ENCODE assay signal across 28 cellular contexts in genomic region chr11:71239581-71239980, GRCh38. TPM values are rescaled to one million over a fixed set of nuclear protein-coding genes. Genes with fewer than 3 reads are reported as not detected.
"Had no signal": no experiment of that assay in that cellular context is flagged by ENCODE, and none has a peak within 500 bp of the region (broad histone marks: within the 10 kb centered on the region; RNA-seq: fewer than 3 reads in every experiment).

No MANE protein-coding gene starts in this region.

- H3K36me3 Mint-ChIP-seq: activated naive CD4-positive, alpha-beta T cell treated with anti-CD3 and anti-CD28 coated beads, Interleukin-2, amount 10 ng/mL, durations not matched to agents 7 days and 5 days; activated naive CD8-positive, alpha-beta T cell treated with anti-CD3 and anti-CD28 coated beads for 36 hours had no signal

- H3K9me3 Mint-ChIP-seq: activated naive CD4-positive, alpha-beta T cell treated with anti-CD3 and anti-CD28 coated beads, Interleukin-2, amount 10 ng/mL, durations not matched to agents 7 days and 5 days; activated naive CD8-positive, alpha-beta T cell treated with anti-CD3 and anti-CD28 coated beads for 36 hours; activated T-cell treated with anti-CD3 and anti-CD28 coated beads, Interleukin-2, amount 50 U/mL, for 4 hours; WTC11 had no signal

- H3K4me1 Mint-ChIP-seq: activated naive CD4-positive, alpha-beta T cell treated with anti-CD3 and anti-CD28 coated beads, Interleukin-2, amount 10 ng/mL, durations not matched to agents 7 days and 5 days; T-helper 17 cell had no signal

- H3K4me3 ChIP-seq: cardiac muscle cell, Peyer's patch, SJSA1 had no signal

- H3K9me3 ChIP-seq: Peyer's patch, SJSA1 had no signal

- H3K27ac ChIP-seq: brain microvascular endothelial cell, cardiac muscle cell, Peyer's patch, RWPE1 had no signal

- H3K27ac Mint-ChIP-seq: activated naive CD4-positive, alpha-beta T cell treated with anti-CD3 and anti-CD28 coated beads, Interleukin-2, amount 10 ng/mL, durations not matched to agents 7 days and 5 days; activated naive CD8-positive, alpha-beta T cell treated with anti-CD3 and anti-CD28 coated beads for 36 hours; T-helper 17 cell; WTC11 had no signal

- H3K4me1 ChIP-seq: Peyer's patch had no signal

- ATAC-seq: activated T-cell treated with anti-CD3 and anti-CD28 coated beads, Interleukin-2, amount 50 U/mL, for 4 hours; T-helper 17 cell; WTC11 had no signal

- DNase-seq: activated CD4-positive, alpha-beta T cell treated with anti-CD3 and anti-CD28 coated beads for 48 hours; activated CD4-positive, alpha-beta T cell treated with anti-CD3 and anti-CD28 coated beads, Interleukin-2, amount 50 U/mL, for 4 hours; activated CD4-positive, CD25-positive, alpha-beta regulatory T cell treated with anti-CD3 and anti-CD28 coated beads, Interleukin-2, amount 50 U/mL, for 72 hours; activated gamma-delta T cell treated with Interleukin-2 at 50 U/mL for 16 hours; activated naive CD4-positive, alpha-beta T cell treated with anti-CD3 and anti-CD28 coated beads, Interleukin-2, amount 10 ng/mL, durations not matched to agents 7 days and 5 days; activated naive CD8-positive, alpha-beta T cell treated with anti-CD3 and anti-CD28 coated beads for 36 hours; activated T-cell treated with anti-CD3 and anti-CD28 coated beads, Interleukin-2, amount 50 U/mL, for 4 hours; brain microvascular endothelial cell; KBM-7; NCI-H1048; NCI-H146; NCI-H1930; NCI-H2171; NCI-H2227 treated with DMSO at 0.1 percent for 48 hours; NCI-H446 treated with DMSO at 0.1 percent for 48 hours; NCI-H526; NCI-H82; NK-92 treated with Interleukin-12 subunit alpha and Interleukin-12 subunit beta, amount 100 ng/mL, for 24 hours; OCI-M1; SHP77; T-helper 17 cell; T-helper 9 cell had no signal

- H3K27me3 ChIP-seq: brain microvascular endothelial cell, cardiac muscle cell, Peyer's patch, SJSA1 had no signal

- H3K4me3 Mint-ChIP-seq: activated naive CD4-positive, alpha-beta T cell treated with anti-CD3 and anti-CD28 coated beads, Interleukin-2, amount 10 ng/mL, durations not matched to agents 7 days and 5 days; activated naive CD8-positive, alpha-beta T cell treated with anti-CD3 and anti-CD28 coated beads for 36 hours; activated T-cell treated with anti-CD3 and anti-CD28 coated beads, Interleukin-2, amount 50 U/mL, for 4 hours; T-helper 17 cell; WTC11 had no signal

- H3K36me3 ChIP-seq: brain microvascular endothelial cell, cardiac muscle cell, Peyer's patch had no signal

RNA-seq across cellular contexts. Expression of gene SHANK2, which starts 12.8 kb away (rescaled TPM):
- total RNA-seq: activated naive CD8-positive, alpha-beta T cell treated with anti-CD3 and anti-CD28 coated beads for 36 hours; M059J had no signal
- polyA plus RNA-seq: cardiac muscle cell had no signal
